In the genomic region with DNA sequence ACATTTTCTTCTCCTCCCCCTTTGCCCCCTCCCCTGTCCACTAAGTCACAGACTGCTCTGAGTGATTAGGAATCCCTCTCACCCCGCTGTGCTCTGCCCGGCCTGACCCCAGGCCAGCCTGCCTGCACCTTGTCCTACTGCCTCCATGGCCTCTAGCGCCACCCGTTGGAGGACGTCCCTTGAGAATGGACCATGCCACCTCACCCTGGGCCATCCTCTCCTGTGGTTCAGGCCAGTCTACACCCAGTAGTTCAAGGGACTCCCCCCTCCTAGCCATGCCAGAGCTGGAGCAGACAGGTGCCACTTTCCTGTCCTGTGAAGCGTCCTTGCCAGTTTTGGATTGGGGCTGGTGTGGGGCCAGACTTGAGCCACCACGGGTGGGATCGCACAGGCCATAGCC, we compare ENCODE assay signal across 15 cellular contexts. TPM values are rescaled to one million over a fixed set of nuclear protein-coding genes. Genes with fewer than 3 reads are reported as not detected.
DNase-seq lines count a peak whose midpoint lies in the region; ATAC-seq and TF ChIP-seq lines count a peak whose summit lies in the region.
"Had no signal": no experiment of that assay in that cellular context is flagged by ENCODE, and none has a peak within 500 bp of the region (broad histone marks: within the 10 kb centered on the region; RNA-seq: fewer than 3 reads in every experiment).

No MANE protein-coding gene starts in this region.

- 88 to 90% methylated on average over 2 to 6 of the region's 8 CpGs for WGBS in endodermal cell (ENCODE audit: insufficient coverage in 1 of 2, insufficient read length in 1 of 2), 2 experiments
- 81% methylated on average over 8 of the region's 8 CpGs; no CpG with 5 or more reads in 1 of the 2 donors for WGBS in transverse colon (ENCODE audit: low coverage in 1 of 2), 2 donors

- H3K9me3 ChIP-seq in endodermal cell (ENCODE audit: control insufficient read depth, low read length), result no peaks in the 10 kb centered on the region
- no peaks in the 10 kb centered on the region for H3K9me3 ChIP-seq in transverse colon
- no peaks in the 10 kb centered on the region for H3K9me3 ChIP-seq in SJCRH30 (replicated peaks)
- H3K9me3 ChIP-seq: gastrocnemius medialis had no signal

- H3K27me3 Mint-ChIP-seq in activated T-cell treated with anti-CD3 and anti-CD28 coated beads, Interleukin-2, amount 50 U/mL, for 24 hours, result peaks cover 51% of the 10 kb centered on the region
- no peaks in the 10 kb centered on the region for H3K27me3 Mint-ChIP-seq in activated T-cell treated with anti-CD3 and anti-CD28 coated beads, Interleukin-2, amount 50 U/mL, for 4 hours (ENCODE audit: low read depth)
- H3K27me3 Mint-ChIP-seq in endodermal cell (ENCODE audit: insufficient read depth), result no peaks in the 10 kb centered on the region
- H3K27me3 Mint-ChIP-seq: stimulated activated naive CD8-positive, alpha-beta T cell treated with anti-CD3 and anti-CD28 coated beads, Interleukin-15, amount 100 ng/mL, for 72 hours had no signal

- no peak for DNase-seq in activated T-cell treated with anti-CD3 and anti-CD28 coated beads, Interleukin-2, amount 50 U/mL, for 24 hours
- no peak for DNase-seq in activated T-cell treated with anti-CD3 and anti-CD28 coated beads, Interleukin-2, amount 50 U/mL, for 4 hours
- DNase-seq in endodermal cell (peak; percentile 69), transverse colon (peak; percentile 37), SJCRH30 (no peak)
- DNase-seq: ACHN; activated naive CD4-positive, alpha-beta T cell treated with Interleukin-2 at 50 U/mL for 16 hours; gastrocnemius medialis; midbrain; NCI-H1092 treated with DMSO at 0.1 percent for 48 hours; occipital lobe; stimulated activated naive CD8-positive, alpha-beta T cell treated with anti-CD3 and anti-CD28 coated beads, Interleukin-15, amount 100 ng/mL, for 72 hours had no signal

- TF ChIP-seq POLR2A in transverse colon (IDR thresholded peaks at IDR 0.05), result no peak

- TF ChIP-seq CTCF in endodermal cell (conservative IDR thresholded peaks at IDR 0.05) (peak; percentile 44), transverse colon (IDR thresholded peaks at IDR 0.05) (no peak)

- peak overlapping the region; percentile 55 for H3K27ac Mint-ChIP-seq in activated T-cell treated with anti-CD3 and anti-CD28 coated beads, Interleukin-2, amount 50 U/mL, for 24 hours
- no peak overlapping the region for H3K27ac Mint-ChIP-seq in endodermal cell
- H3K27ac Mint-ChIP-seq: stimulated activated naive CD8-positive, alpha-beta T cell treated with anti-CD3 and anti-CD28 coated beads, Interleukin-15, amount 100 ng/mL, for 72 hours had no signal

- peaks cover 7% of the 10 kb centered on the region for H3K36me3 ChIP-seq in endodermal cell (ENCODE audit: control insufficient read depth, insufficient read depth, low read length)
- no peaks in the 10 kb centered on the region for H3K36me3 ChIP-seq in transverse colon
- 0 out of 2 replicates have a peak, but pooled peaks cover 3% of the 10 kb centered on the region for H3K36me3 ChIP-seq in SJCRH30

- H3K27me3 ChIP-seq in endodermal cell (ENCODE audit: control insufficient read depth, insufficient read depth, low read length, poor library complexity, severe bottlenecking), result no peaks in the 10 kb centered on the region
- no peaks in the 10 kb centered on the region for H3K27me3 ChIP-seq in transverse colon
- H3K27me3 ChIP-seq in SJCRH30, result no peaks in the 10 kb centered on the region
- H3K27me3 ChIP-seq: gastrocnemius medialis had no signal

- H3K4me3 ChIP-seq in endodermal cell (ENCODE audit: low read length), result no peak overlapping the region
- no peak overlapping the region for H3K4me3 ChIP-seq in transverse colon
- H3K4me3 ChIP-seq in SJCRH30, result no peak overlapping the region
- H3K4me3 ChIP-seq: gastrocnemius medialis had no signal

- peaks cover 2% of the 10 kb centered on the region for H3K4me1 Mint-ChIP-seq in activated T-cell treated with anti-CD3 and anti-CD28 coated beads, Interleukin-2, amount 50 U/mL, for 24 hours (ENCODE audit: low read depth)
- peaks cover 2% of the 10 kb centered on the region for H3K4me1 Mint-ChIP-seq in activated T-cell treated with anti-CD3 and anti-CD28 coated beads, Interleukin-2, amount 50 U/mL, for 4 hours (ENCODE audit: low read depth)
- peaks cover 7% of the 10 kb centered on the region for H3K4me1 Mint-ChIP-seq in endodermal cell
- H3K4me1 Mint-ChIP-seq: stimulated activated naive CD8-positive, alpha-beta T cell treated with anti-CD3 and anti-CD28 coated beads, Interleukin-15, amount 100 ng/mL, for 72 hours had no signal

- intact Hi-C loops in transverse colon (cut with DNase I; ENCODE audit: low total_unique reads), result no loop called here

- H3K36me3 Mint-ChIP-seq in activated T-cell treated with anti-CD3 and anti-CD28 coated beads, Interleukin-2, amount 50 U/mL, for 24 hours (ENCODE audit: low read depth), result peaks cover 65% of the 10 kb centered on the region
- peaks cover 4% of the 10 kb centered on the region for H3K36me3 Mint-ChIP-seq in activated T-cell treated with anti-CD3 and anti-CD28 coated beads, Interleukin-2, amount 50 U/mL, for 4 hours (ENCODE audit: insufficient read depth)
- H3K36me3 Mint-ChIP-seq in endodermal cell (ENCODE audit: low read depth), result peaks cover 29% of the 10 kb centered on the region

- H3K27ac ChIP-seq in endodermal cell (ENCODE audit: low read depth, low read length), result no peak overlapping the region
- H3K27ac ChIP-seq in transverse colon, result peak overlapping the region in 1 of 4 donors; percentile 40
- H3K27ac ChIP-seq in SJCRH30, result no peak overlapping the region

- no peaks in the 10 kb centered on the region for H3K9me3 Mint-ChIP-seq in activated T-cell treated with anti-CD3 and anti-CD28 coated beads, Interleukin-2, amount 50 U/mL, for 24 hours
- H3K9me3 Mint-ChIP-seq in activated T-cell treated with anti-CD3 and anti-CD28 coated beads, Interleukin-2, amount 50 U/mL, for 4 hours, result no peaks in the 10 kb centered on the region
- H3K9me3 Mint-ChIP-seq in endodermal cell, result peaks cover 70% of the 10 kb centered on the region
- H3K9me3 Mint-ChIP-seq: IgD-negative memory B cell; stimulated activated naive CD8-positive, alpha-beta T cell treated with anti-CD3 and anti-CD28 coated beads, Interleukin-15, amount 100 ng/mL, for 72 hours had no signal

- in situ Hi-C loops in transverse colon (cut with MboI; ENCODE audit: low pct_ligation_motif_present in 1 of 4, low pct_unique_long_range_greater_than_20kb in 1 of 4, low sequenced_read_pairs in 3 of 4), result no loop called here

- no peak overlapping the region for H3K9ac ChIP-seq in endodermal cell (ENCODE audit: extremely low read depth, low read length, poor library complexity, severe bottlenecking)

- H3K4me1 ChIP-seq in endodermal cell (ENCODE audit: control insufficient read depth, insufficient read depth, low read length), result no peaks in the 10 kb centered on the region
- peaks cover 0 to 10% (median 4%) of the 10 kb centered on the region in 4 donors for H3K4me1 ChIP-seq in transverse colon
- no peaks in the 10 kb centered on the region for H3K4me1 ChIP-seq in SJCRH30

- no peak for ATAC-seq in activated T-cell treated with anti-CD3 and anti-CD28 coated beads, Interleukin-2, amount 50 U/mL, for 4 hours
- no peak for ATAC-seq in HG02678 (IDR thresholded peaks at IDR 0.05; ENCODE audit: unreplicated experiment)
- ATAC-seq: gastrocnemius medialis; SK-N-SH treated with all-trans-retinoic acid at 6 μM for 48 hours; stimulated activated naive CD8-positive, alpha-beta T cell treated with anti-CD3 and anti-CD28 coated beads, Interleukin-15, amount 100 ng/mL, for 72 hours had no signal

- H3K4me3 Mint-ChIP-seq in activated T-cell treated with anti-CD3 and anti-CD28 coated beads, Interleukin-2, amount 50 U/mL, for 24 hours, result no peak overlapping the region
- H3K4me3 Mint-ChIP-seq in activated T-cell treated with anti-CD3 and anti-CD28 coated beads, Interleukin-2, amount 50 U/mL, for 4 hours, result no peak overlapping the region
- no peak overlapping the region for H3K4me3 Mint-ChIP-seq in endodermal cell
- H3K4me3 Mint-ChIP-seq: stimulated activated naive CD8-positive, alpha-beta T cell treated with anti-CD3 and anti-CD28 coated beads, Interleukin-15, amount 100 ng/mL, for 72 hours had no signal

- no peak for TF ChIP-seq EP300 in transverse colon (IDR thresholded peaks at IDR 0.05; ENCODE audit: low read depth)

RNA-seq across cellular contexts. Expression of a gene that starts 9.7 kb away (rescaled TPM):
- total RNA-seq in activated T-cell treated with anti-CD3 and anti-CD28 coated beads, Interleukin-2, amount 50 U/mL, for 4 hours, result 100 to 1,000 TPM; 258 to 273 (median 272) TPM
- total RNA-seq in endodermal cell (10 to 100 TPM; 61.1 to 73.9 TPM), transverse colon (100 to 1,000 TPM in 2 of 4 donors, 10 to 100 TPM in 2; 64.1 to 155 (median 107) TPM)
- polyA plus RNA-seq in endodermal cell (2013, experiment 1 of 2), result 41.3 TPM
- polyA plus RNA-seq in endodermal cell (2013, experiment 2 of 2), result 36.5 TPM
- 91.9 and 95.3 TPM in 2 replicates for total RNA-seq in SJCRH30 (2014; rRNA removed; shearing (Covaris generic))

RNA-seq across cellular contexts. Expression of a gene that starts 56.9 kb away (rescaled TPM):
- total RNA-seq in activated T-cell treated with anti-CD3 and anti-CD28 coated beads, Interleukin-2, amount 50 U/mL, for 4 hours, result 1 to 10 TPM; 2.0 to 2.7 (median 2.3) TPM
- total RNA-seq in endodermal cell, result 1 to 10 TPM; 4.8 to 8.1 TPM
- polyA plus RNA-seq in endodermal cell (2013, experiment 1 of 2), result 4.8 TPM
- polyA plus RNA-seq in endodermal cell (2013, experiment 2 of 2), result 5.3 TPM
- total RNA-seq in transverse colon, result 10 to 100 TPM in 1 of 4 donors, 1 to 10 TPM in 3; 1.6 to 11.2 (median 5.5) TPM
- total RNA-seq in SJCRH30 (2014; rRNA removed; shearing (Covaris generic)), result 0.97 and 1.7 TPM in 2 replicates

RNA-seq across cellular contexts. Expression of a gene that starts 57.8 kb away (rescaled TPM):
- total RNA-seq in activated T-cell treated with anti-CD3 and anti-CD28 coated beads, Interleukin-2, amount 50 U/mL, for 4 hours, result 100 to 1,000 TPM; 140 to 162 (median 150) TPM
- total RNA-seq in endodermal cell (100 to 1,000 TPM in 1 of 2 donors, 10 to 100 TPM in 1; 93.4 to 112 TPM), transverse colon (10 to 100 TPM; 34.0 to 68.5 (median 49.8) TPM)
- 60.4 TPM for polyA plus RNA-seq in endodermal cell (2013, experiment 1 of 2)
- polyA plus RNA-seq in endodermal cell (2013, experiment 2 of 2), result 63.4 TPM
- 55.6 and 56.9 TPM in 2 replicates for total RNA-seq in SJCRH30 (2014; rRNA removed; shearing (Covaris generic))

Comparison
In these comparisons a context has a peak if more than half of its experiments do, and no peak if none do; other contexts are left out.
1. DNase-seq: peak in endodermal cell (single experiment) and transverse colon (single experiment); none in activated T-cell treated with anti-CD3 and anti-CD28 coated beads, Interleukin-2, amount 50 U/mL, for 24 hours (single experiment), activated T-cell treated with anti-CD3 and anti-CD28 coated beads, Interleukin-2, amount 50 U/mL, for 4 hours (single experiment) and SJCRH30 (0 of 2).